In genomic region chr14:98437113-98437512, GRCh38 we compare ENCODE assay signal across 35 cellular contexts.
"Had no signal": no experiment of that assay in that cellular context is flagged by ENCODE, and none has a peak within 500 bp of the region (broad histone marks: within the 10 kb centered on the region; RNA-seq: fewer than 3 reads in every experiment).

No MANE protein-coding gene starts in this region.

- DNase-seq: activated CD4-positive, alpha-beta memory T cell treated with anti-CD3 and anti-CD28 coated beads for 36 hours; activated CD4-positive, alpha-beta T cell treated with anti-CD3 and anti-CD28 coated beads for 4 hours; activated CD4-positive, alpha-beta T cell treated with anti-CD3 and anti-CD28 coated beads, Interleukin-2, amount 10 ng/mL, durations not matched to agents 24 days and 14 days; activated CD4-positive, alpha-beta T cell treated with anti-CD3 and anti-CD28 coated beads, Interleukin-2, amount 50 U/mL, for 1 hour; activated CD4-positive, alpha-beta T cell treated with anti-CD3 and anti-CD28 coated beads, Interleukin-2, amount 50 U/mL, for 4 hours; activated CD4-positive, CD25-positive, alpha-beta regulatory T cell; activated CD4-positive, CD25-positive, alpha-beta regulatory T cell treated with anti-CD3 and anti-CD28 coated beads, Interleukin-2, amount 50 U/mL, for 72 hours; activated CD8-positive, alpha-beta memory T cell treated with anti-CD3 and anti-CD28 coated beads, Interleukin-2, amount 50 U/mL, for 4 hours; activated CD8-positive, alpha-beta T cell treated with anti-CD3 and anti-CD28 coated beads for 36 hours; activated effector memory CD4-positive, alpha-beta T cell treated with anti-CD3 and anti-CD28 coated beads, Interleukin-2, amount 50 U/mL, for 16 hours; activated gamma-delta T cell treated with Interleukin-2 at 50 U/mL for 16 hours; activated naive CD4-positive, alpha-beta T cell; activated naive CD4-positive, alpha-beta T cell treated with anti-CD3 and anti-CD28 coated beads for 36 hours; activated naive CD4-positive, alpha-beta T cell treated with anti-CD3 and anti-CD28 coated beads, Interleukin-2, amount 50 U/mL, for 16 hours; activated naive CD8-positive, alpha-beta T cell treated with anti-CD3 and anti-CD28 coated beads for 36 hours; activated T-cell treated with anti-CD3 and anti-CD28 coated beads for 4 hours; activated T-cell treated with anti-CD3 and anti-CD28 coated beads, Interleukin-2, amount 50 U/mL, for 1 hour; activated T-cell treated with anti-CD3 and anti-CD28 coated beads, Interleukin-2, amount 50 U/mL, for 4 hours; activated T-cell treated with anti-CD3 and anti-CD28 coated beads, Interleukin-2, amount 50 U/mL, for 72 hours; adrenal gland; amniotic stem cell; aorta; body of pancreas; brain microvascular endothelial cell; central memory CD4-positive, alpha-beta T cell; colonic mucosa; T-helper 2 cell; T-helper 9 cell; WERI-Rb-1 had no signal

- H3K27me3 ChIP-seq: adrenal gland, body of pancreas, brain microvascular endothelial cell, breast epithelium, colonic mucosa had no signal

- ATAC-seq: activated CD8-positive, alpha-beta T cell treated with anti-CD3 and anti-CD28 coated beads for 36 hours; activated naive CD4-positive, alpha-beta T cell treated with anti-CD3 and anti-CD28 coated beads, Interleukin-2, amount 50 U/mL, for 72 hours; activated T-cell treated with anti-CD3 and anti-CD28 coated beads, Interleukin-2, amount 50 U/mL, for 4 hours; activated T-cell treated with anti-CD3 and anti-CD28 coated beads, Interleukin-2, amount 50 U/mL, for 72 hours; activated T-helper 17 cell treated with anti-CD3 and anti-CD28 coated beads, Interleukin-2, amount 50 U/mL, for 72 hours; body of pancreas; WTC11 had no signal

- H3K4me1 ChIP-seq: adrenal gland, body of pancreas, breast epithelium, colonic mucosa had no signal

- H3K9me3 ChIP-seq: adrenal gland, body of pancreas, colonic mucosa had no signal

- H3K36me3 ChIP-seq: adrenal gland, brain microvascular endothelial cell, breast epithelium, colonic mucosa, WERI-Rb-1 had no signal

- H3K27ac ChIP-seq: adrenal gland, body of pancreas, brain microvascular endothelial cell, breast epithelium, colonic mucosa, WERI-Rb-1 had no signal

- H3K4me3 ChIP-seq: adrenal gland, body of pancreas, breast epithelium, colonic mucosa had no signal

- FAIRE-seq: astrocyte, TTC549 had no signal
